Comparison of ENCODE assay signal across 9 cellular contexts in the genomic region with DNA sequence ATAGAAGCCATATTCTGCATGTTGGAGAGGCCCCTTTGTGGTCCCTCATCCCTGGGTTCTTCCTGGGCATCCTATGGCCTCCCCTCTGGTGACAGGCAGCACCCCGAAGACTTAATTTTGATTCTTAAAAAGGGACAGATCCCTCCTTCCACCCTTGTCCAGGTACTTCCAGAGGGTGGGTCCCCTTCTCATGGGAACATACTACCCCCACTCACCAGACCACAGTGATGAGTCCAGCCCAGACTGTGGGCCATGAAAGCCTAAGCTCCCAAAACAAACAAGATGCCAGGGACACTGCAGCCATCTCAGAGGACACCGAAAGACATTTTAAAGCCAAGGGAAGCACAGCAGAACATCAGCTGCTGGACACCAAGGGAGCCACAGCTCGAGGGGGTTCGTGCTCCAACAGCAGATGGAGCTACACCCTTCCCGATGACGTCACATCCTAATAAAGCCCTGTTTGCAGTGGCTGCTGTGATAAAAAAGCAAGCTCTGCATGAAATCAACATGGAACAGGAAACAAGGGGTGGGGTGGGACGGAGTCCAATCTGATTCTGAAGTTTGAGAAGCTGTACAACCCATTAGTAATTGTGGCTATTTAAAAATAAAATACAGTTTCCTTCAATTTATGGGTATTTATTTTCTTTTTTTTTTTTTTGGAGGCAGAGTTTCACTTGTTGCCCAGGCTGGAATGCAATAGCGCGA. TPM values are rescaled to one million over a fixed set of nuclear protein-coding genes. Genes with fewer than 3 reads are reported as not detected.
DNase-seq lines count a peak whose midpoint lies in the region; ATAC-seq, FAIRE-seq and TF ChIP-seq lines count a peak whose summit lies in the region.
"Had no signal": no experiment of that assay in that cellular context is flagged by ENCODE, and none has a peak within 500 bp of the region (broad histone marks: within the 10 kb centered on the region; RNA-seq: fewer than 3 reads in every experiment).

No MANE protein-coding gene starts in this region.

- peaks cover 59% of the 10 kb centered on the region for H3K4me1 Mint-ChIP-seq in activated naive CD8-positive, alpha-beta T cell treated with anti-CD3 and anti-CD28 coated beads for 36 hours

- DNase-seq in DMS53 (lab: John Stamatoyannopoulos, UW) (peak; percentile 48), DMS53 treated with DMSO at 0.1 percent for 48 hours (lab: John Stamatoyannopoulos, UW; ENCODE audit: unreplicated experiment) (no peak), NCI-H2196 treated with DMSO at 0.1 percent for 48 hours (lab: John Stamatoyannopoulos, UW; ENCODE audit: unreplicated experiment) (peak; percentile 51), pancreas (peak in 4 of 6 donors; percentile 43 to 57 (median 52)), ACHN (no peak)
- DNase-seq in activated naive CD8-positive, alpha-beta T cell treated with anti-CD3 and anti-CD28 coated beads for 36 hours, result no peak

- in situ Hi-C loops in ACHN (cut with HindIII; ENCODE audit: low pct_ligation_motif_present, low pct_unique_long_range_greater_than_20kb, low sequenced_read_pairs), result no loop called here

- no peaks in the 10 kb centered on the region for H3K27me3 Mint-ChIP-seq in activated naive CD8-positive, alpha-beta T cell treated with anti-CD3 and anti-CD28 coated beads for 36 hours

- H3K36me3 Mint-ChIP-seq in activated naive CD8-positive, alpha-beta T cell treated with anti-CD3 and anti-CD28 coated beads for 36 hours, result peaks cover 15% of the 10 kb centered on the region

- no peak overlapping the region for H3K4me3 Mint-ChIP-seq in activated naive CD8-positive, alpha-beta T cell treated with anti-CD3 and anti-CD28 coated beads for 36 hours

- H3K4me1 ChIP-seq in gastroesophageal sphincter (peaks cover 0 to 97% (median 56%) of the 10 kb centered on the region in 3 donors), pancreas (peaks cover 5 to 22% (median 19%) of the 10 kb centered on the region in 3 donors)

- WGBS in gastroesophageal sphincter (ENCODE audit: low coverage in 1 of 2), 2 donors, result 14 to 35% methylated on average over 5 to 7 of the region's 9 CpGs
- 42 to 43% methylated on average over 9 of the region's 9 CpGs for WGBS in pancreas, 2 donors

- H3K27ac Mint-ChIP-seq in activated naive CD8-positive, alpha-beta T cell treated with anti-CD3 and anti-CD28 coated beads for 36 hours, result peak overlapping the region; percentile 54

- H3K4me3 ChIP-seq in gastroesophageal sphincter (peak overlapping the region in 1 of 2 donors; percentile 18), pancreas (no peak overlapping the region)

- ATAC-seq in gastroesophageal sphincter (peak; percentile 90), pancreas (peak; percentile 71 to 82 (median 76)), HG03571 (IDR thresholded peaks at IDR 0.05; ENCODE audit: unreplicated experiment) (no peak)

- TF ChIP-seq EP300 in gastroesophageal sphincter (IDR thresholded peaks at IDR 0.05), result no peak

- peak in 2 of 4 experiments; percentile 18 to 51 for TF ChIP-seq CTCF in gastroesophageal sphincter (IDR thresholded peaks at IDR 0.05)
- no peak for TF ChIP-seq CTCF in pancreas (IDR thresholded peaks at IDR 0.05)

- no peak for TF ChIP-seq POLR2A in gastroesophageal sphincter (IDR thresholded peaks at IDR 0.05)

- FAIRE-seq in pancreas (lab: Jason Lieb, UNC), result no peak
- FAIRE-seq: A204.1 had no signal

- H3K27ac ChIP-seq in gastroesophageal sphincter (peak overlapping the region; percentile 35 to 74 (median 65)), pancreas (peak overlapping the region in 3 of 4 donors; percentile 28 to 31 (median 30))

- H3K27me3 ChIP-seq in gastroesophageal sphincter (no peaks in the 10 kb centered on the region), pancreas (no peaks in the 10 kb centered on the region)

- intact Hi-C loops in pancreas (cut with DNase I), result no loop called here

- no peaks in the 10 kb centered on the region for H3K9me3 Mint-ChIP-seq in activated naive CD8-positive, alpha-beta T cell treated with anti-CD3 and anti-CD28 coated beads for 36 hours

- no peaks in the 10 kb centered on the region for H3K36me3 ChIP-seq in gastroesophageal sphincter
- H3K36me3 ChIP-seq in pancreas, result no peaks in the 10 kb centered on the region

- H3K9me3 ChIP-seq in gastroesophageal sphincter (no peaks in the 10 kb centered on the region), pancreas (no peaks in the 10 kb centered on the region)

RNA-seq across cellular contexts. Expression of a gene that starts 32.4 kb away (rescaled TPM):
- 100 to 1,000 TPM; 360 to 394 TPM for total RNA-seq in activated naive CD8-positive, alpha-beta T cell treated with anti-CD3 and anti-CD28 coated beads for 36 hours
- total RNA-seq in gastroesophageal sphincter (100 to 1,000 TPM; 129 to 175 (median 136) TPM), pancreas (100 to 1,000 TPM in 2 of 6 donors, 10 to 100 TPM in 4; 75.4 to 160 (median 97.5) TPM)
- 10 to 100 TPM; 42.3 to 71.1 TPM for polyA plus RNA-seq in pancreas

RNA-seq across cellular contexts. Expression of a gene that starts 56.5 kb away (rescaled TPM):
- total RNA-seq in activated naive CD8-positive, alpha-beta T cell treated with anti-CD3 and anti-CD28 coated beads for 36 hours, result under 1 TPM; 0.87 to 0.98 TPM
- under 1 TPM in 2 of 4 donors, not detected in 2; 0.40 to 0.47 TPM for total RNA-seq in gastroesophageal sphincter
- 1 to 10 TPM in 3 of 6 donors, under 1 TPM in 3; 0.39 to 1.4 (median 0.86) TPM for total RNA-seq in pancreas
- 1 to 10 TPM; 3.6 to 4.4 TPM for polyA plus RNA-seq in pancreas

Comparison
In these comparisons a context has a peak if more than half of its experiments do, and no peak if none do; other contexts are left out.
1. DNase-seq: peak in DMS53 (single experiment), NCI-H2196 treated with DMSO at 0.1 percent for 48 hours (single experiment) and pancreas (4 of 6); none in DMS53 treated with DMSO at 0.1 percent for 48 hours (single experiment), activated naive CD8-positive, alpha-beta T cell treated with anti-CD3 and anti-CD28 coated beads for 36 hours (single experiment) and ACHN (single experiment).